Comparison of ENCODE assay signal across 29 cellular contexts in genomic region chr2:188068093-188068492, GRCh38.
A peak's percentile ranks its signal among the peaks of the same experiment; 100 is the strongest.
DNase-seq lines count a peak whose midpoint lies in the region; ATAC-seq and TF ChIP-seq lines count a peak whose summit lies in the region.
"Had no signal": no experiment of that assay in that cellular context is flagged by ENCODE, and none has a peak within 500 bp of the region (broad histone marks: within the 10 kb centered on the region; RNA-seq: fewer than 3 reads in every experiment).

No MANE protein-coding gene starts in this region.

- no peak for ATAC-seq in GM23338
- ATAC-seq in RWPE2 (ENCODE audit: low read depth): 0 out of 3 replicates have a peak, but pooled peaks have one; percentile 31
- ATAC-seq in HG02759 (IDR thresholded peaks at IDR 0.05; ENCODE audit: unreplicated experiment): no peak
- ATAC-seq: A549, HepG2, left lung, Panc1 had no signal

- H3K4me3 ChIP-seq in GM23338: no peak overlapping the region
- H3K4me3 ChIP-seq in RWPE2 (ENCODE audit: severe bottlenecking): no peak overlapping the region
- H3K4me3 ChIP-seq: A549, colonic mucosa, left lung, SJCRH30, testis, uterus had no signal

- no peak overlapping the region for H3K4me2 ChIP-seq in GM23338
- H3K4me2 ChIP-seq: A549 had no signal

- H3K36me3 ChIP-seq in GM23338 (ENCODE audit: insufficient read depth) (no peaks in the 10 kb centered on the region), RWPE2 (ENCODE audit: low read depth) (no peaks in the 10 kb centered on the region)
- H3K36me3 ChIP-seq: colonic mucosa, left lung, SJCRH30, uterus had no signal

- DNase-seq in A172 (ENCODE audit: low spot score): peak; percentile 5
- peak; percentile 12 for DNase-seq in GM23338 (ENCODE audit: low spot score)
- no peak for DNase-seq in RWPE2 (ENCODE audit: low spot score)
- peak; percentile 17 for DNase-seq in iris pigment epithelial cell (ENCODE audit: low read depth)
- no peak for DNase-seq in NCI-H2227 treated with DMSO at 0.1 percent for 48 hours (lab: John Stamatoyannopoulos, UW)
- no peak for DNase-seq in SW 1271 (lab: John Stamatoyannopoulos, UW)
- no peak for DNase-seq in nucleus accumbens (lab: John Stamatoyannopoulos, UW)
- DNase-seq: activated CD4-positive, alpha-beta T cell treated with anti-CD3 and anti-CD28 coated beads, Interleukin-2, amount 50 U/mL, for 4 hours; activated CD4-positive, CD25-positive, alpha-beta regulatory T cell; activated naive CD4-positive, alpha-beta T cell treated with anti-CD3 and anti-CD28 coated beads, Interleukin-2, amount 10 ng/mL, durations not matched to agents 7 days and 5 days; amygdala; CD8-positive, alpha-beta memory T cell; colonic mucosa; effector memory CD4-positive, alpha-beta T cell; erythroblast; GDM1; Kasumi-1; left lung; MV-4-11; NCI-H524 treated with DMSO at 0.1 percent for 48 hours; SJCRH30; stimulated activated naive CD4-positive, alpha-beta T cell treated with Interleukin-2 at 50 U/mL for 16 hours; testis; uterus had no signal

- TF ChIP-seq CTCF in GM23338 (conservative IDR thresholded peaks at IDR 0.05; ENCODE audit: low read depth in 2 of 2) (no peak), RWPE2 (IDR thresholded peaks at IDR 0.05; ENCODE audit: poor library complexity, severe bottlenecking) (no peak)

- no peaks in the 10 kb centered on the region for H3K9me3 ChIP-seq in RWPE2 (ENCODE audit: severe bottlenecking)
- H3K9me3 ChIP-seq: A549, colonic mucosa, SJCRH30, testis, uterus had no signal

- peaks cover 5% of the 10 kb centered on the region; the same call in 1 of the 3 replicates for H3K36me3 Mint-ChIP-seq in GM23338 (ENCODE audit: low read depth)
- H3K36me3 Mint-ChIP-seq: activated naive CD4-positive, alpha-beta T cell treated with anti-CD3 and anti-CD28 coated beads, Interleukin-2, amount 10 ng/mL, durations not matched to agents 7 days and 5 days; CD8-positive, alpha-beta memory T cell had no signal

- H4K20me1 ChIP-seq in GM23338 (replicated peaks; ENCODE audit: insufficient read depth): no peaks in the 10 kb centered on the region

- H3K27me3 ChIP-seq in GM23338 (ENCODE audit: insufficient read depth) (no peaks in the 10 kb centered on the region), RWPE2 (ENCODE audit: insufficient read depth, poor library complexity, severe bottlenecking) (no peaks in the 10 kb centered on the region)
- H3K27me3 ChIP-seq: colonic mucosa, left lung, SJCRH30, testis, uterus had no signal

- H3K27ac Mint-ChIP-seq in GM23338: peak overlapping the region; percentile 68
- H3K27ac Mint-ChIP-seq: activated naive CD4-positive, alpha-beta T cell treated with anti-CD3 and anti-CD28 coated beads, Interleukin-2, amount 10 ng/mL, durations not matched to agents 7 days and 5 days; B cell had no signal

- H2AFZ ChIP-seq in GM23338: peak overlapping the region; percentile 45; the same call in 1 of the 2 replicates

- H3K79me2 ChIP-seq in GM23338 (replicated peaks; ENCODE audit: insufficient read depth): no peaks in the 10 kb centered on the region

- H3K4me1 ChIP-seq in GM23338 (ENCODE audit: insufficient read depth) (no peaks in the 10 kb centered on the region), RWPE2 (ENCODE audit: insufficient read depth, poor library complexity, severe bottlenecking) (no peaks in the 10 kb centered on the region)
- H3K4me1 ChIP-seq: A549, colonic mucosa, left lung, SJCRH30, testis, uterus had no signal

- H3K9me3 Mint-ChIP-seq in GM23338: peaks cover 7% of the 10 kb centered on the region; the same call in 2 of the 3 replicates

- no peaks in the 10 kb centered on the region for H3K27me3 Mint-ChIP-seq in GM23338 (ENCODE audit: insufficient read depth, low read depth, poor library complexity)
- H3K27me3 Mint-ChIP-seq: activated naive CD4-positive, alpha-beta T cell treated with anti-CD3 and anti-CD28 coated beads, Interleukin-2, amount 10 ng/mL, durations not matched to agents 7 days and 5 days; B cell; CD8-positive, alpha-beta memory T cell had no signal

- no peak overlapping the region for H3K27ac ChIP-seq in GM23338 (ENCODE audit: low read depth)
- no peak overlapping the region for H3K27ac ChIP-seq in RWPE2 (ENCODE audit: poor library complexity, severe bottlenecking)
- H3K27ac ChIP-seq: A549, colonic mucosa, left lung, SJCRH30, testis, uterus had no signal

- peaks cover 3% of the 10 kb centered on the region; the same call in 1 of the 2 replicates for H3K9me2 ChIP-seq in GM23338 (ENCODE audit: insufficient read depth)

- no peaks in the 10 kb centered on the region for H3F3A ChIP-seq in GM23338 (replicated peaks; ENCODE audit: low read depth)

- no peak overlapping the region for H3K4me3 Mint-ChIP-seq in GM23338
- H3K4me3 Mint-ChIP-seq: activated naive CD4-positive, alpha-beta T cell treated with anti-CD3 and anti-CD28 coated beads, Interleukin-2, amount 10 ng/mL, durations not matched to agents 7 days and 5 days; B cell; CD8-positive, alpha-beta memory T cell had no signal

- H3K4me1 Mint-ChIP-seq in GM23338: no peaks in the 10 kb centered on the region; the same call in 2 of the 3 replicates
- H3K4me1 Mint-ChIP-seq: activated naive CD4-positive, alpha-beta T cell treated with anti-CD3 and anti-CD28 coated beads, Interleukin-2, amount 10 ng/mL, durations not matched to agents 7 days and 5 days; B cell; CD8-positive, alpha-beta memory T cell had no signal

TF ChIP-seq in GM23338, 12 proteins besides CTCF, POLR2A, EP300 and RAD21:
- TF ChIP-seq NANOG (IDR thresholded peaks at IDR 0.05; ENCODE audit: borderline replicate concordance): no peak
- no peak for TF ChIP-seq ZNF114 (CRISPR knock-in tag; IDR thresholded peaks at IDR 0.05)
- no peak for TF ChIP-seq EZH2phosphoT487 (IDR thresholded peaks at IDR 0.05; ENCODE audit: unreplicated experiment)
- TF ChIP-seq ZNF331 (CRISPR knock-in tag; IDR thresholded peaks at IDR 0.05; ENCODE audit: low read depth): no peak

Comparison
In these comparisons a context has a peak if more than half of its experiments do, and no peak if none do; other contexts are left out.
1. DNase-seq: peak in A172 (single experiment), GM23338 (single experiment) and iris pigment epithelial cell (single experiment); none in RWPE2 (single experiment), NCI-H2227 treated with DMSO at 0.1 percent for 48 hours (single experiment), SW 1271 (0 of 2) and nucleus accumbens (0 of 56).